Comparison of ENCODE assay signal across 3 cellular contexts in the genomic region with DNA sequence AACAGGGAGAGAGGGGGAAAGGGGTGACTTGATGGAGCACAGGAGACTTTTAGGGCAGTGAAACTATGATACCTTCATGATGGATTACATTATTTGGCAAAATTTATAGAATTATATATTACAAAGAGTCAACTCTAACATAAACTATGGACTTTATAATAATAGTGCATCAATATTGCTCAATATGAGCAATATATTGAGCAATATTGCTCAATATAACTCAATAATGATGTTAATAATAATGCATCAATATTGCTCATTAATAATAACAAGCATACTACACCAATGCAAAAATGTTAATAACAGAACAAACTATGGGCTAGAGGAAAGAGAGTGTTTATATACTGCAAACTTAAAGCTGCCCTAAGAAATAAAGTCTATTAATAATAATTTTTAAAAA.
TF ChIP-seq lines count a peak whose summit lies in the region.

No MANE protein-coding gene starts in this region.

TF ChIP-seq in HepG2, 621 proteins besides CTCF, POLR2A, EP300 and RAD21:
- peak; percentile 87 for TF ChIP-seq CEBPB (IDR thresholded peaks at IDR 0.05; ENCODE audit: borderline replicate concordance, low read depth, low read length)
- TF ChIP-seq, protein P1, sequence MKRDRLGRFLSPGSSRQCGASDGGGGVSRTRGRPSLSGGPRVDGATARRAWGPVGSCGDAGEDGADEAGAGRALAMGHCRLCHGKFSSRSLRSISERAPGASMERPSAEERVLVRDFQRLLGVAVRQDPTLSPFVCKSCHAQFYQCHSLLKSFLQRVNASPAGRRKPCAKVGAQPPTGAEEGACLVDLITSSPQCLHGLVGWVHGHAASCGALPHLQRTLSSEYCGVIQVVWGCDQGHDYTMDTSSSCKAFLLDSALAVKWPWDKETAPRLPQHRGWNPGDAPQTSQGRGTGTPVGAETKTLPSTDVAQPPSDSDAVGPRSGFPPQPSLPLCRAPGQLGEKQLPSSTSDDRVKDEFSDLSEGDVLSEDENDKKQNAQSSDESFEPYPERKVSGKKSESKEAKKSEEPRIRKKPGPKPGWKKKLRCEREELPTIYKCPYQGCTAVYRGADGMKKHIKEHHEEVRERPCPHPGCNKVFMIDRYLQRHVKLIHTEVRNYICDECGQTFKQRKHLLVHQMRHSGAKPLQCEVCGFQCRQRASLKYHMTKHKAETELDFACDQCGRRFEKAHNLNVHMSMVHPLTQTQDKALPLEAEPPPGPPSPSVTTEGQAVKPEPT (CRISPR knock-in tag; IDR thresholded peaks at IDR 0.05; ENCODE audit: low read depth) = no peak

TF ChIP-seq in IMR-90, 13 proteins besides CTCF, POLR2A, EP300 and RAD21:
- no peak for TF ChIP-seq BHLHE40 (IDR thresholded peaks at IDR 0.05; ENCODE audit: low read depth, low read length)
- TF ChIP-seq MXI1 (IDR thresholded peaks at IDR 0.05; ENCODE audit: borderline replicate concordance, low read depth, low read length) = no peak
- no peak for TF ChIP-seq NFE2L2 (IDR thresholded peaks at IDR 0.05; ENCODE audit: low read depth, low read length)
- no peak for TF ChIP-seq MAZ (IDR thresholded peaks at IDR 0.05; ENCODE audit: borderline replicate concordance, low read depth, low read length)
- TF ChIP-seq CEBPB (IDR thresholded peaks at IDR 0.05; ENCODE audit: low read depth, low read length) = peak; percentile 62; the same call in 1 of the 2 replicates
TF ChIP-seq in IMR-90: peak in this region for 1.

TF ChIP-seq in K562, 482 proteins besides CTCF, POLR2A, EP300 and RAD21:
- no peak for TF ChIP-seq PBX2 (CRISPR knock-in tag; IDR thresholded peaks at IDR 0.05; ENCODE audit: low read depth)
- TF ChIP-seq PBX2 (tag; conservative IDR thresholded peaks at IDR 0.05; ENCODE audit: low read depth) = no peak
- TF ChIP-seq SMC3 (conservative IDR thresholded peaks at IDR 0.05; ENCODE audit: insufficient read depth, low read depth, low read length) = no peak
- TF ChIP-seq CEBPB (tag; IDR thresholded peaks at IDR 0.05) = peak; percentile 30; the same call in 1 of the 2 replicates
- TF ChIP-seq CEBPG (CRISPR knock-in tag; IDR thresholded peaks at IDR 0.05) = no peak
- TF ChIP-seq CEBPG (tag; conservative IDR thresholded peaks at IDR 0.05 in 1 of 2, IDR thresholded peaks at IDR 0.05 in 1 of 2) = peak in 1 of 2 experiments; percentile 84; a peak in 2 of 4 replicates
- no peak for TF ChIP-seq SAFB2 (IDR thresholded peaks at IDR 0.05; ENCODE audit: borderline replicate concordance, low read depth, low read length, severe bottlenecking)
